8 cellular contexts compared by ENCODE assay signal in the genomic region with DNA sequence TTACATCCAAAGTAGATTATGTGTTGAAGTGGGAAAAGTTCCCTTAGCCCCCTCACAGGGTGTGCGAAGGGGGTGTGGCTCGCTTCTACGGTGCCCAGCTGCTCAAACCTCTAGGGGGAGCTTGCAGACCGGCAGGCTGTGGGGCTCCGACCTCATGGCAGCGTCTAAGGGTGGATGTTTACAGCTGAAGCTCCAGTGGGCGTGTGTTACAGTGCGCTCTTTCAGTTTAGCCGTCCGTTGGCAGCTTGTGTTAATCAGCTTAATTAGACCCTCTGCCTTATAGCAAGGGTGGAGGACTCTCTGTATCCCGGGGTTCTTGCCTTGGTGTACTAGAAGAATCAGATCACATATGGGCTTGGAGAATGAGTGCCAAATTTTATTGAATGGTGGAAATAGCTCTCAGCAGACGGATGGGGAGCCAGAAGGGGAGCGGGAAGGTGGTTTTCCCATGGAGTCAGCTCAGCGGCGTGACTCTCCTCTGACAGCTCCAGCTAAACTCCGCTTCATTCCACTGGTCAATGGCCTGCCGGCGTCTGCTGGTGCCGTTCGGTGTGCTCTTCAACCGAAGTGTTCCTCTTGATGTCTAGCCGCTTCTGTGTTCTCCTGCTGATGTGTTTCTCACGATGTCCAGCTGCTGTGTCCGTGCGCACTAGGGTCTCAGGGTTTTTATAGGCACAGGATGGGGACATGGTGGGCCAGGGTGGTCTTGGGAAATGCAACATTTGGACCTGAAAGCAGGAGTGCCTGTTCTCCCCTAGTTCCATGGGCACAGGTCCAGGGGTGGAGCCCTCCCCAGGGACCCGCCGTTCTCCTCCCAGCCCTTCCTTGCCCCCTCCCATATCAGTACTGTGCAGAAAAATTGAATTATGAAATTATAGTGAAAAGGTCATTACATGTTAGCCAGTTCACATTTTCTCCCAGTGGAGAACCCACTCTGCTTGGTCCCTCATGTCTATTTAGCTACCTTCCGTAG. TPM values are rescaled to one million over a fixed set of nuclear protein-coding genes. Genes with fewer than 3 reads are reported as not detected.
DNase-seq lines count a peak whose midpoint lies in the region; ATAC-seq and TF ChIP-seq lines count a peak whose summit lies in the region.

No MANE protein-coding gene starts in this region.

- peak; percentile 87 for TF ChIP-seq CTCF in AG09309 (IDR thresholded peaks at IDR 0.05; ENCODE audit: control insufficient read depth, insufficient read depth, low read depth, low read length, missing control alignments)
- TF ChIP-seq CTCF in omental fat pad (IDR thresholded peaks at IDR 0.05): no peak

- intact Hi-C loops in activated CD4-positive, alpha-beta memory T cell treated with anti-CD3 and anti-CD28 coated beads for 36 hours (cut with micrococcal nuclease): loop anchor here (5.0 to 10.0 kb wide), 3 partner anchors 208 to 518 kb away; a partner anchor contains a TSS

- CTCF ChIA-PET in activated CD4-positive, alpha-beta memory T cell treated with anti-CD3 and anti-CD28 coated beads for 36 hours (lab: Charles Lee): interaction anchor here (0.8 to 5.2 kb wide), 9 partner anchors 11 to 148 kb away, joined by 3 to 94 read pairs (median 4); no protein-coding TSS in a partner anchor

- H3K27ac Mint-ChIP-seq in activated CD4-positive, alpha-beta memory T cell treated with anti-CD3 and anti-CD28 coated beads for 36 hours: no peak overlapping the region

- DNase-seq in AG09309 (ENCODE audit: low read depth) (peak; percentile 2), NCI-H2171 (lab: John Stamatoyannopoulos, UW) (peak; percentile 52), fibroblast of peridontal ligament (ENCODE audit: extremely low read depth) (peak; percentile 56), omental fat pad (ENCODE audit: low spot score) (no peak), ureter (ENCODE audit: low spot score) (no peak)
- DNase-seq in activated CD4-positive, alpha-beta memory T cell treated with anti-CD3 and anti-CD28 coated beads for 36 hours: peak; percentile 64

- H3K36me3 Mint-ChIP-seq in activated CD4-positive, alpha-beta memory T cell treated with anti-CD3 and anti-CD28 coated beads for 36 hours: no peaks in the 10 kb centered on the region

- no peaks in the 10 kb centered on the region for H3K9me3 Mint-ChIP-seq in activated CD4-positive, alpha-beta memory T cell treated with anti-CD3 and anti-CD28 coated beads for 36 hours

- ATAC-seq in GM18502 (IDR thresholded peaks at IDR 0.05; ENCODE audit: poor library complexity, unreplicated experiment): peak; percentile 80
- ATAC-seq in HG02885 (IDR thresholded peaks at IDR 0.05; ENCODE audit: poor library complexity, unreplicated experiment): peak; percentile 68
- ATAC-seq in omental fat pad (ENCODE audit: low FRiP score): peak; percentile 80

- H3K4me1 Mint-ChIP-seq in activated CD4-positive, alpha-beta memory T cell treated with anti-CD3 and anti-CD28 coated beads for 36 hours (ENCODE audit: low read depth): peaks cover 7% of the 10 kb centered on the region

- peaks cover 24% of the 10 kb centered on the region for H3K27me3 Mint-ChIP-seq in activated CD4-positive, alpha-beta memory T cell treated with anti-CD3 and anti-CD28 coated beads for 36 hours

- H3K4me3 ChIP-seq in AG09309 (ENCODE audit: control insufficient read depth, low read depth, low read length): peak overlapping the region; percentile 32

- POLR2A ChIA-PET in activated CD4-positive, alpha-beta memory T cell treated with anti-CD3 and anti-CD28 coated beads for 36 hours (lab: Charles Lee): no interaction called here

- H3K4me3 Mint-ChIP-seq in activated CD4-positive, alpha-beta memory T cell treated with anti-CD3 and anti-CD28 coated beads for 36 hours: no peak overlapping the region

RNA-seq across cellular contexts. Expression of a gene that starts 28.6 kb away (rescaled TPM):
- total RNA-seq in activated CD4-positive, alpha-beta memory T cell treated with anti-CD3 and anti-CD28 coated beads for 36 hours: not detected
- total RNA-seq in omental fat pad (not detected), ureter (not detected)

RNA-seq across cellular contexts. Expression of a gene that starts 43.1 kb away (rescaled TPM):
- total RNA-seq in activated CD4-positive, alpha-beta memory T cell treated with anti-CD3 and anti-CD28 coated beads for 36 hours: not detected
- total RNA-seq in omental fat pad (not detected), ureter (not detected)

RNA-seq across cellular contexts. Expression of a gene that starts 45.5 kb away (rescaled TPM):
- 1 to 10 TPM; 6.9 to 7.5 TPM for total RNA-seq in activated CD4-positive, alpha-beta memory T cell treated with anti-CD3 and anti-CD28 coated beads for 36 hours
- 10 to 100 TPM in 3 of 4 donors, 1 to 10 TPM in 1; 9.7 to 19.5 (median 15.0) TPM for total RNA-seq in omental fat pad
- 46.3 TPM for total RNA-seq in ureter

RNA-seq across cellular contexts. Expression of a gene that starts 46.9 kb away (rescaled TPM):
- not detected for total RNA-seq in activated CD4-positive, alpha-beta memory T cell treated with anti-CD3 and anti-CD28 coated beads for 36 hours
- total RNA-seq in omental fat pad: not detected
- total RNA-seq in ureter: not detected

RNA-seq across cellular contexts. Expression of a gene that starts 56.9 kb away (rescaled TPM):
- total RNA-seq in activated CD4-positive, alpha-beta memory T cell treated with anti-CD3 and anti-CD28 coated beads for 36 hours: not detected
- not detected for total RNA-seq in omental fat pad
- total RNA-seq in ureter: not detected

Comparison
In these comparisons a context has a peak if more than half of its experiments do, and no peak if none do; other contexts are left out.
1. DNase-seq: peak in AG09309 (single experiment), NCI-H2171 (single experiment), activated CD4-positive, alpha-beta memory T cell treated with anti-CD3 and anti-CD28 coated beads for 36 hours (single experiment) and fibroblast of peridontal ligament (single experiment); none in omental fat pad (single experiment) and ureter (single experiment).
2. Peak in every context shown above with its lines, with median percentiles within 50 percentile points of each other: ATAC-seq.